In genomic region chr13:26425439-26426358, GRCh38 we compare ENCODE assay signal across 13 cellular contexts.
A peak's percentile ranks its signal among the peaks of the same experiment; 100 is the strongest.
DNase-seq lines count a peak whose midpoint lies in the region; ATAC-seq, FAIRE-seq and TF ChIP-seq lines count a peak whose summit lies in the region.
"Had no signal": no experiment of that assay in that cellular context is flagged by ENCODE, and none has a peak within 500 bp of the region (broad histone marks: within the 10 kb centered on the region; RNA-seq: fewer than 3 reads in every experiment).

No MANE protein-coding gene starts in this region.

- no peak for TF ChIP-seq CTCF in astrocyte of the spinal cord (IDR thresholded peaks at IDR 0.05; ENCODE audit: low read depth, low read length)
- no peak for TF ChIP-seq CTCF in kidney (IDR thresholded peaks at IDR 0.05; ENCODE audit: borderline replicate concordance, extremely low read depth, insufficient read depth)
- no peak for TF ChIP-seq CTCF in transverse colon (IDR thresholded peaks at IDR 0.05)

- intact Hi-C loops in kidney (cut with DNase I) = no loop called here
- intact Hi-C loops in transverse colon (cut with DNase I; ENCODE audit: low total_unique reads) = no loop called here

- H3K4me1 ChIP-seq in kidney (ENCODE audit: control insufficient read depth in 1 of 2, insufficient read depth in 1 of 2, low read depth in 1 of 2, low read length in 2 of 2) = no peaks in the 10 kb centered on the region
- H3K4me1 ChIP-seq in transverse colon = peaks cover 0 to 16% (median 12%) of the 10 kb centered on the region in 4 donors

- in situ Hi-C loops in astrocyte of the spinal cord (cut with HindIII; ENCODE audit: low sequenced_read_pairs) (no loop called here), transverse colon (cut with MboI; ENCODE audit: low pct_ligation_motif_present in 1 of 4, low pct_unique_long_range_greater_than_20kb in 1 of 4, low sequenced_read_pairs in 3 of 4) (no loop called here)

- WGBS in transverse colon (ENCODE audit: low coverage in 1 of 2), 2 donors = 16 to 26% methylated on average over 3 to 9 of the region's 9 CpGs

- H3K36me3 ChIP-seq in kidney (ENCODE audit: control insufficient read depth in 1 of 2, insufficient read depth in 2 of 2, low read length in 2 of 2) (no peaks in the 10 kb centered on the region), transverse colon (no peaks in the 10 kb centered on the region)
- H3K36me3 ChIP-seq: Peyer's patch had no signal

- H3K9me3 ChIP-seq in kidney (ENCODE audit: control insufficient read depth in 1 of 2, low read length in 2 of 2) (no peaks in the 10 kb centered on the region), transverse colon (no peaks in the 10 kb centered on the region)
- H3K9me3 ChIP-seq: Peyer's patch had no signal

- no peak for TF ChIP-seq EP300 in transverse colon (IDR thresholded peaks at IDR 0.05; ENCODE audit: low read depth)

- H3K27me3 ChIP-seq in transverse colon = no peaks in the 10 kb centered on the region
- H3K27me3 ChIP-seq: Peyer's patch had no signal

- DNase-seq in NCI-H1417 (lab: John Stamatoyannopoulos, UW) (peak; percentile 33 to 66 (median 44)), NCI-H1417 treated with DMSO at 0.1 percent for 48 hours (lab: John Stamatoyannopoulos, UW) (no peak), astrocyte of the spinal cord (ENCODE audit: low read depth, low spot score) (peak; percentile 8), kidney (peak; percentile 68), transverse colon (peak; percentile 32), mucosa of gallbladder (ENCODE audit: low spot score) (no peak), DMS 273 (lab: John Stamatoyannopoulos, UW; ENCODE audit: unreplicated experiment) (no peak)
- DNase-seq: activated CD4-positive, CD25-positive, alpha-beta regulatory T cell; KG1 had no signal

- H3K27ac ChIP-seq in kidney (ENCODE audit: low read depth in 2 of 2, low read length in 2 of 2) (no peak overlapping the region), transverse colon (peak overlapping the region; percentile 70 to 89 (median 80))
- H3K27ac ChIP-seq: 22Rv1 had no signal

- H3K9ac ChIP-seq in kidney (ENCODE audit: low read length in 2 of 2) = no peak overlapping the region

- H3K4me3 ChIP-seq in astrocyte of the spinal cord (ENCODE audit: low read depth, low read length) = no peak overlapping the region
- no peak overlapping the region for H3K4me3 ChIP-seq in kidney (ENCODE audit: low read length in 2 of 2)
- no peak overlapping the region for H3K4me3 ChIP-seq in transverse colon
- H3K4me3 ChIP-seq: Peyer's patch had no signal

- no peak for FAIRE-seq in kidney (lab: Jason Lieb, UNC)
- FAIRE-seq: GM19239 had no signal

- no peak for TF ChIP-seq POLR2A in transverse colon (IDR thresholded peaks at IDR 0.05)

- ATAC-seq in GM19324 (IDR thresholded peaks at IDR 0.05; ENCODE audit: low FRiP score, unreplicated experiment) = no peak

Comparison
In these comparisons a context has a peak if more than half of its experiments do, and no peak if none do; other contexts are left out.
1. DNase-seq: peak in NCI-H1417 (3 of 3), astrocyte of the spinal cord (single experiment), kidney (single experiment) and transverse colon (single experiment); none in NCI-H1417 treated with DMSO at 0.1 percent for 48 hours (single experiment), mucosa of gallbladder (single experiment) and DMS 273 (single experiment).
2. H3K27ac ChIP-seq: peak in transverse colon (4 of 4); none in kidney (0 of 2).